7 cellular contexts compared by ENCODE assay signal in the genomic region with DNA sequence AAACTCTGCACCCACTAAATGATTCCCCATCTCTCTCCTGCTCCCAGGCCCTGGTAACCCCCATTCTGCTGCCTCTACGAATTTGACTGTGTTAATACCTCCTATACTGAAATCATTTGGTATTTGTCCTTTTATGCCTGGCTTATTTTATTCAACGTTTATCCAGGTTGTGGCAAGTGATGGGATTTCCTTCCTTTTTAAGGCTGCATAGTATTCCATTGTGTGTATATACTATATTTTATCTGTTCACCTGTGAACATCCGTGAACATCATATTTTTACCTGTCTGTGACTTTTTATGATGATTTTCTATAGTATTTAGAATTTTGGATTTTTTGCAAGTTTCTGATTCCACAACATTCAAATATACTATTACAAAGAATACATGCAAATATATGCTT.
"Had no signal": no experiment of that assay in that cellular context is flagged by ENCODE, and none has a peak within 500 bp of the region (broad histone marks: within the 10 kb centered on the region; RNA-seq: fewer than 3 reads in every experiment).

No MANE protein-coding gene starts in this region.

- DNase-seq: IMR-90, KBM-7, KG1 had no signal

- FAIRE-seq: HepG2, HTR-8/SVneo had no signal

- H3K27ac ChIP-seq: HL-60, KMS-11 had no signal

- H3K9ac ChIP-seq: KMS-11 had no signal

- H3K4me2 ChIP-seq: KMS-11 had no signal

- ATAC-seq: HepG2 had no signal
